ENCODE assay signal across 18 cellular contexts in genomic region chr6:50720623-50721022, GRCh38. TPM values are rescaled to one million over a fixed set of nuclear protein-coding genes. Genes with fewer than 3 reads are reported as not detected.
A peak's percentile ranks its signal among the peaks of the same experiment; 100 is the strongest.
DNase-seq lines count a peak whose midpoint lies in the region; ATAC-seq and TF ChIP-seq lines count a peak whose summit lies in the region.
"Had no signal": no experiment of that assay in that cellular context is flagged by ENCODE, and none has a peak within 500 bp of the region (broad histone marks: within the 10 kb centered on the region; RNA-seq: fewer than 3 reads in every experiment).

No MANE protein-coding gene starts in this region.

- no peak overlapping the region for H2BK120ac ChIP-seq in trophoblast cell (ENCODE audit: insufficient read depth, low read length, poor library complexity)

- intact Hi-C loops in stomach (cut with DNase I; ENCODE audit: low total_unique reads), result no loop called here

- no peak overlapping the region for H3K4ac ChIP-seq in trophoblast cell (ENCODE audit: low read depth, low read length)

- DNase-seq in SJCRH30 (peak; percentile 27 to 57), fibroblast of mammary gland (ENCODE audit: low read depth) (peak; percentile 4), trophoblast cell (peak; percentile 1 to 23), stomach (no peak)
- DNase-seq: activated effector memory CD4-positive, alpha-beta T cell treated with anti-CD3 and anti-CD28 coated beads, Interleukin-2, amount 50 U/mL, for 16 hours; CD4-positive, alpha-beta T cell; hippocampal formation; lower lobe of right lung; NCI-H1930; NCI-H748 treated with DMSO at 0.1 percent for 48 hours; SHP77 treated with DMSO at 0.1 percent for 48 hours; stimulated activated naive CD8-positive, alpha-beta T cell treated with anti-CD3 and anti-CD28 coated beads, Interleukin-15, amount 100 ng/mL, for 72 hours had no signal

- CTCF ChIA-PET in HEK293 (lab: Yijun Ruan, JAX), result no interaction called here

- no peak for ATAC-seq in GM21360 (IDR thresholded peaks at IDR 0.05; ENCODE audit: unreplicated experiment)
- ATAC-seq in GM21576 (IDR thresholded peaks at IDR 0.05; ENCODE audit: unreplicated experiment), result no peak
- ATAC-seq: stimulated activated naive CD8-positive, alpha-beta T cell treated with anti-CD3 and anti-CD28 coated beads, Interleukin-15, amount 100 ng/mL, for 72 hours had no signal

- H3K18ac ChIP-seq in trophoblast cell (ENCODE audit: low read length), result no peak overlapping the region

- no peak overlapping the region for H3K4me3 ChIP-seq in HEK293 (ENCODE audit: low read depth, low read length)
- no peak overlapping the region for H3K4me3 ChIP-seq in SJCRH30
- no peak overlapping the region for H3K4me3 ChIP-seq in fibroblast of mammary gland (ENCODE audit: control insufficient read depth, low read depth, low read length)
- no peak overlapping the region for H3K4me3 ChIP-seq in trophoblast cell (ENCODE audit: low read depth, low read length)
- no peak overlapping the region for H3K4me3 ChIP-seq in stomach
- H3K4me3 ChIP-seq: lower lobe of right lung, skin epidermis had no signal

- H3K79me1 ChIP-seq in trophoblast cell (ENCODE audit: low read length), result no peaks in the 10 kb centered on the region

- H4K8ac ChIP-seq in trophoblast cell (ENCODE audit: low read depth, low read length), result no peak overlapping the region

- no peak for TF ChIP-seq EP300 in stomach (IDR thresholded peaks at IDR 0.05)

- H3K79me2 ChIP-seq in trophoblast cell (ENCODE audit: control insufficient read depth, insufficient read depth, low read length, poor library complexity), result no peaks in the 10 kb centered on the region

- H3K27me3 ChIP-seq in SJCRH30 (no peaks in the 10 kb centered on the region), trophoblast cell (ENCODE audit: insufficient read depth, low read length) (peaks cover 69% of the 10 kb centered on the region), stomach (peaks cover 4 to 98% (median 45%) of the 10 kb centered on the region in 3 donors)

- no peak overlapping the region for H2BK5ac ChIP-seq in trophoblast cell (ENCODE audit: low read depth, low read length, poor library complexity)

- no peak overlapping the region for H3K27ac ChIP-seq in HEK293 (ENCODE audit: extremely low read depth, low read depth, low read length)
- no peak overlapping the region for H3K27ac ChIP-seq in SJCRH30
- no peak overlapping the region for H3K27ac ChIP-seq in trophoblast cell (ENCODE audit: low read depth, low read length)
- H3K27ac ChIP-seq in stomach, result no peak overlapping the region
- H3K27ac ChIP-seq: lower lobe of right lung, skin epidermis, VCaP had no signal

- no peak overlapping the region for H3K23ac ChIP-seq in trophoblast cell (ENCODE audit: low read length)

- H2AK5ac ChIP-seq in trophoblast cell (ENCODE audit: low read length), result no peak overlapping the region

- no peak overlapping the region for H4K12ac ChIP-seq in trophoblast cell (ENCODE audit: low read depth, low read length)

- H3K4me1 ChIP-seq in HEK293 (ENCODE audit: control insufficient read depth, insufficient read depth, low read length) (no peaks in the 10 kb centered on the region), SJCRH30 (no peaks in the 10 kb centered on the region), trophoblast cell (ENCODE audit: control insufficient read depth in 1 of 2, insufficient read depth in 2 of 2, low read length in 2 of 2) (peaks cover 0 to 4% of the 10 kb centered on the region in 2 experiments), stomach (peaks cover 0 to 4% (median 0%) of the 10 kb centered on the region in 4 donors)
- H3K4me1 ChIP-seq: lower lobe of right lung had no signal

- H4K91ac ChIP-seq in trophoblast cell (ENCODE audit: low read depth, low read length), result no peak overlapping the region

- TF ChIP-seq CTCF in HEK293 (tag by site-specific recombination; IDR thresholded peaks at IDR 0.05), result no peak
- no peak for TF ChIP-seq CTCF in fibroblast of mammary gland (conservative IDR thresholded peaks at IDR 0.05; ENCODE audit: control insufficient read depth, insufficient read depth, low read depth, low read length)
- no peak for TF ChIP-seq CTCF in stomach (IDR thresholded peaks at IDR 0.05)

- POLR2A ChIA-PET in HEK293 (lab: Yijun Ruan, JAX), result no interaction called here

- no CpG with 5 or more reads among the region's 10 CpGs for WGBS in trophoblast cell (ENCODE audit: extremely low coverage, insufficient coverage, insufficient read length)
- 3 to 12% (median 6%) methylated on average over 10 of the region's 10 CpGs for WGBS in stomach, 5 donors

- TF ChIP-seq POLR2A in stomach (IDR thresholded peaks at IDR 0.05), result no peak

- H3K4me2 ChIP-seq in trophoblast cell (ENCODE audit: low read length), result no peak overlapping the region

- H3K36me3 ChIP-seq in HEK293 (ENCODE audit: control insufficient read depth in 2 of 2, insufficient read depth in 1 of 2, low read length in 2 of 2) (no peaks in the 10 kb centered on the region), SJCRH30 (no peaks in the 10 kb centered on the region), trophoblast cell (ENCODE audit: control insufficient read depth in 1 of 2, insufficient read depth in 2 of 2, low read length in 2 of 2) (no peaks in the 10 kb centered on the region), stomach (no peaks in the 10 kb centered on the region)
- H3K36me3 ChIP-seq: lower lobe of right lung had no signal

- H2AFZ ChIP-seq in trophoblast cell (ENCODE audit: insufficient read depth, low read length, poor library complexity), result no peak overlapping the region

- no peak overlapping the region for H2BK12ac ChIP-seq in trophoblast cell (ENCODE audit: low read length)

- no peak overlapping the region for H3K9ac ChIP-seq in trophoblast cell (ENCODE audit: low read length)

- no peaks in the 10 kb centered on the region for H3K9me3 ChIP-seq in HEK293 (ENCODE audit: control insufficient read depth, insufficient read depth, low read depth, low read length)
- H3K9me3 ChIP-seq in SJCRH30 (replicated peaks), result no peaks in the 10 kb centered on the region
- H3K9me3 ChIP-seq in trophoblast cell (ENCODE audit: insufficient read depth, low read depth, low read length), result no peaks in the 10 kb centered on the region
- H3K9me3 ChIP-seq in stomach, result no peaks in the 10 kb centered on the region
- H3K9me3 ChIP-seq: lower lobe of right lung had no signal

- no peak overlapping the region for H3K14ac ChIP-seq in trophoblast cell (ENCODE audit: low read length)

TF ChIP-seq in HEK293, 187 proteins besides CTCF, POLR2A, EP300 and RAD21:
- TF ChIP-seq ZSCAN23 (tag by site-specific recombination; IDR thresholded peaks at IDR 0.05) (no peak), REST (tag by site-specific recombination; IDR thresholded peaks at IDR 0.05) (peak; percentile 87)

RNA-seq across cellular contexts. Expression of gene TFAP2D, which starts 7.3 kb away (rescaled TPM):
- total RNA-seq in SJCRH30 (2014; rRNA removed; shearing (Covaris generic)), result not detected in 2 replicates
- not detected in 2 replicates for polyA plus RNA-seq in trophoblast cell (2013)
- total RNA-seq in stomach, result not detected
- not detected for polyA plus RNA-seq in stomach
- total RNA-seq: activated CD8-positive, alpha-beta memory T cell treated with anti-CD3 and anti-CD28 coated beads for 36 hours; CD4-positive, alpha-beta T cell; lower lobe of right lung had no signal
